In the genomic region with DNA sequence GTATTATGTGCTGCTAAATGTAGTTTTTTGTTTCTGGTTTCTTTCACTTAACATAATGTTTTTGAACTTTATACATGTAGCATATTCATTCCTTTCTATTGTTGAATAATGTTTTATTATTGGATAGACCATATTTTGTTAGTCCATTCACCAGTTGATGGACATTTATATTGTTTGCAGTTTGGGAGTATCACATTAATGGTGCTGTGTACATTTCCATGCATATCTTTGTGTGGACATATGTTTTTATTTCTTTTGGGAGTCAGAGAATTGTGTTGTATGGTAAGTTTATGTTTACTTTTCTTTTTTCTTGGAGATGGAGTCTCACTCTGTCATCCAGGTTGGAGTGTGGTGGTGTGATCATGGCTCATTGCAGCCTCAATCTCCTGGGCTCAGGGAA, we compare ENCODE assay signal across 19 cellular contexts.
DNase-seq lines count a peak whose midpoint lies in the region; ATAC-seq, FAIRE-seq and TF ChIP-seq lines count a peak whose summit lies in the region.
"Had no signal": no experiment of that assay in that cellular context is flagged by ENCODE, and none has a peak within 500 bp of the region (broad histone marks: within the 10 kb centered on the region; RNA-seq: fewer than 3 reads in every experiment).

No MANE protein-coding gene starts in this region.

- no peaks in the 10 kb centered on the region for H3K9me2 ChIP-seq in SU-DHL-6 (replicated peaks; ENCODE audit: insufficient read depth, low read length)

- TF ChIP-seq CTCF in SU-DHL-6 (IDR thresholded peaks at IDR 0.05; ENCODE audit: insufficient read depth, low read length, poor library complexity, severe bottlenecking): no peak

- no peak for TF ChIP-seq POLR2A in H54 (IDR thresholded peaks at IDR 0.05; ENCODE audit: low read depth, low read length)

- peaks cover 94% of the 10 kb centered on the region for H3K79me2 ChIP-seq in SU-DHL-6 (ENCODE audit: insufficient read depth, low read length)

- in situ Hi-C loops in KBM-7 (cut with MboI; ENCODE audit: low pct_unique_long_range_greater_than_20kb, low sequenced_read_pairs): no loop called here

- no peak overlapping the region for H2AFZ ChIP-seq in SU-DHL-6 (ENCODE audit: low read depth, low read length, severe bottlenecking)

- no peaks in the 10 kb centered on the region for H3K9me3 ChIP-seq in SU-DHL-6 (ENCODE audit: insufficient read depth, low read length)
- H3K9me3 ChIP-seq: BE2C had no signal

- DNase-seq in H54 (ENCODE audit: insufficient read length, low spot score) (no peak), frontal cortex (ENCODE audit: low spot score in 2 of 2) (no peak), KBM-7 (no peak), NCI-H1105 treated with DMSO at 0.1 percent for 48 hours (lab: John Stamatoyannopoulos, UW) (no peak)
- DNase-seq in activated CD4-positive, alpha-beta T cell treated with anti-CD3 and anti-CD28 coated beads for 1 hour: no peak
- DNase-seq: ACHN; BE2C; C1 segment of cervical spinal cord; CD4-positive, CD25-positive, alpha-beta regulatory T cell; CD8-positive, alpha-beta memory T cell; COR-L47; GDM1; GOT3; H9 had no signal

- no peak overlapping the region for H3K9ac ChIP-seq in SU-DHL-6 (ENCODE audit: low read length)

- ATAC-seq in GM21528 (IDR thresholded peaks at IDR 0.05; ENCODE audit: low FRiP score, unreplicated experiment): no peak

- peaks cover 11% of the 10 kb centered on the region; the same call in 1 of the 2 replicates for H3F3A ChIP-seq in SU-DHL-6 (ENCODE audit: insufficient read depth)

- H3K4me2 ChIP-seq in SU-DHL-6 (ENCODE audit: low read depth, low read length, poor library complexity, severe bottlenecking): no peak overlapping the region

- no peak overlapping the region for H3K4me3 ChIP-seq in SU-DHL-6 (ENCODE audit: insufficient read depth, low read length, poor library complexity, severe bottlenecking)

- peak overlapping the region; percentile 27 for H3K27ac ChIP-seq in SU-DHL-6 (ENCODE audit: low read depth, low read length)

- FAIRE-seq in H54 (lab: Jason Lieb, UNC) (peak; percentile 41), frontal cortex (lab: Jason Lieb, UNC) (peak; percentile 45)
- FAIRE-seq: A204.1, GM12892, GM18507 had no signal

- H3K27me3 ChIP-seq in SU-DHL-6 (ENCODE audit: low read length): no peaks in the 10 kb centered on the region
- H3K27me3 ChIP-seq: BE2C had no signal

- H3K36me3 ChIP-seq in SU-DHL-6 (ENCODE audit: low read length): 0 out of 2 replicates have a peak, but pooled peaks cover 3% of the 10 kb centered on the region
- H3K36me3 ChIP-seq: BE2C had no signal

- H4K20me1 ChIP-seq in SU-DHL-6 (ENCODE audit: low read depth, low read length): no peaks in the 10 kb centered on the region
